ENCODE assay signal across 16 cellular contexts in the genomic region with DNA sequence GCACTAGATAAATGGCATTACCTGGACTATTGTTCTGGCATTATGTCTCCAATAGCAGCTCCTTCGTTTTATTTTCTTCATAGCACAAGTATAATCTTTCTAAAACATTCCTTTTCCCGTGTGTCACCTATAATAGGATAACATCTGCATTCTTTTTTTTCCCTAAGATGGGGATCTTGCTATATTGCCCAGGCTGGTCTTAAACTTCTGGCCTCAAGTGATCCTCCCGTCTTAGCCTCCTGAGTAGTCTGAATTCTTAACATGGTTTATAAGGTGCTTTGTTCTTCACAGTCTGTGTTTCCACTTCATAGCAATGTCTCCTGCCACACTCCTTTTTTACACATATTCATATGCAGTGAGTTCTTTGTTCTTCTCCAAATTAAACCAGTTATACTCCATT.
"Had no signal": no experiment of that assay in that cellular context is flagged by ENCODE, and none has a peak within 500 bp of the region (broad histone marks: within the 10 kb centered on the region; RNA-seq: fewer than 3 reads in every experiment).

No MANE protein-coding gene starts in this region.

- ATAC-seq: heart right ventricle, left colon, lower lobe of right lung had no signal

- H3K4me1 ChIP-seq: adrenal gland, parathyroid adenoma had no signal

- H3K27ac ChIP-seq: adrenal gland, cardiac muscle cell, heart right ventricle, lower lobe of right lung, parathyroid adenoma, WERI-Rb-1 had no signal

- H3K4me1 Mint-ChIP-seq: endodermal cell, mesothelial cell of epicardium had no signal

- H3K9me3 ChIP-seq: adrenal gland, heart right ventricle, lower lobe of right lung, SK-N-SH had no signal

- DNase-seq: activated CD4-positive, alpha-beta T cell treated with anti-CD3 and anti-CD28 coated beads for 48 hours; activated CD8-positive, alpha-beta memory T cell treated with anti-CD3 and anti-CD28 coated beads for 24 hours; activated gamma-delta T cell treated with Interleukin-2 at 50 U/mL for 16 hours; activated T-cell treated with anti-CD3 and anti-CD28 coated beads for 4 hours; adrenal gland; endodermal cell; heart right ventricle; left colon; lower lobe of right lung; SK-N-SH; stimulated activated CD4-positive, alpha-beta T cell treated with anti-CD3 and anti-CD28 coated beads, Interleukin-12 subunit alpha, Interleukin-12 subunit beta, amount 100 ng/mL, for 4 hours; stimulated activated CD4-positive, alpha-beta T cell treated with anti-CD3 and anti-CD28 coated beads, Interleukin-2, amount 100 ng/mL, for 24 hours; WERI-Rb-1 had no signal

- H3K9me3 Mint-ChIP-seq: endodermal cell, mesothelial cell of epicardium had no signal

- H3K27me3 ChIP-seq: adrenal gland, cardiac muscle cell, heart right ventricle had no signal

- H3K4me3 Mint-ChIP-seq: endodermal cell, mesothelial cell of epicardium had no signal

- H3K4me3 ChIP-seq: adrenal gland, cardiac muscle cell, heart right ventricle, lower lobe of right lung had no signal

- H3K27ac Mint-ChIP-seq: endodermal cell, mesothelial cell of epicardium had no signal
